22 cellular contexts compared by ENCODE assay signal in the genomic region with DNA sequence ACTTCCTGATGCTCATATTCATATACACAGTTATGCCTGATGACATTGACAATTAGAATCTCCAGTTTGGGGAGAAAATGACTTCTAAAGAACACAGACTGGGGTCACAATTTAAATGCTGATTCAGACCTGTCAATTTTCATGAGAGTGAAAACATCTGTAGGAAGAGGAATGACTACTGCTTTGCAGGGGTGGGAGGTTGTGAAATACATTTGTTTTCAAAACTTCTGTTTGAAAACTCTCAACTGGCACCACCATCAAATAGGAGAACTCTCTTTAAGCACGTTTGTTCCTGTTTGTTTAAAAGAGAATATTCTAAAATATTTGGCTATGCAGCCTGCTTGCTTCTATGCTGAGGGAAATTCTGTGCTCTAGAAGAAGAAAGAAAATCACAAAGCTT. TPM values are rescaled to one million over a fixed set of nuclear protein-coding genes. Genes with fewer than 3 reads are reported as not detected.
DNase-seq lines count a peak whose midpoint lies in the region; ATAC-seq, FAIRE-seq and TF ChIP-seq lines count a peak whose summit lies in the region.
"Had no signal": no experiment of that assay in that cellular context is flagged by ENCODE, and none has a peak within 500 bp of the region (broad histone marks: within the 10 kb centered on the region; RNA-seq: fewer than 3 reads in every experiment).

No MANE protein-coding gene starts in this region.

- H3K36me3 ChIP-seq in K562 (ENCODE audit: control insufficient read depth, insufficient read depth, low read length): no peaks in the 10 kb centered on the region

- TF ChIP-seq CTCF in K562 (IDR thresholded peaks at IDR 0.05 in 2 of 3, conservative IDR thresholded peaks at IDR 0.05 in 1 of 3; ENCODE audit: insufficient read depth in 2 of 3, low read depth in 1 of 3, low read length in 3 of 3): no peak

- H3K27me3 ChIP-seq in K562 (ENCODE audit: control insufficient read depth in 2 of 2, insufficient read depth in 2 of 2, low read length in 2 of 2): no peaks in the 10 kb centered on the region

- no TSS peak for BruUV-seq in K562 (replicated peaks; lab: Mats Ljungman, UMichigan)

- H2AFZ ChIP-seq in K562 (ENCODE audit: low read depth, low read length): no peak overlapping the region

- ATAC-seq in K562 (no peak), HG03378 (IDR thresholded peaks at IDR 0.05; ENCODE audit: unreplicated experiment) (no peak), HG03135 (IDR thresholded peaks at IDR 0.05; ENCODE audit: unreplicated experiment) (no peak), HG02840 (IDR thresholded peaks at IDR 0.05; ENCODE audit: low FRiP score, unreplicated experiment) (no peak)
- ATAC-seq: SK-N-SH treated with all-trans-retinoic acid at 6 μM for 48 hours had no signal

- 0% methylated on average over 1 of the region's 1 CpG for WGBS in K562 (ENCODE audit: insufficient coverage, low coverage, missing lambda C conversion rate)

- H3K9me3 ChIP-seq in K562 (replicated peaks; ENCODE audit: control insufficient read depth, insufficient read depth, low read depth, low read length): no peaks in the 10 kb centered on the region

- in situ Hi-C loops in K562 (cut with MboI): no loop called here

- TF ChIP-seq POLR2A in K562 (conservative IDR thresholded peaks at IDR 0.05): no peak

- DNase-seq in CD1c-positive myeloid dendritic cell (ENCODE audit: extremely low spot score) (peak; percentile 74), NOMO-1 treated with dmso at 0.1 percent for 144 hours (lab: John Stamatoyannopoulos, UW; ENCODE audit: unreplicated experiment) (peak; percentile 49), K562 (ENCODE audit: extremely low read depth in 1 of 4, low spot score in 3 of 4) (no peak), renal cortical epithelial cell (ENCODE audit: low read depth) (peak; percentile 31)
- DNase-seq: COR-L47, DMS153, Karpas-422, MM.1S, NCI-H1436 treated with DMSO at 0.1 percent for 48 hours, NCI-H2029 treated with DMSO at 0.1 percent for 48 hours, NCI-H2171 treated with DMSO at 0.1 percent for 48 hours, NCI-H446 treated with DMSO at 0.1 percent for 48 hours, NCI-H748 treated with DMSO at 0.1 percent for 48 hours, SHP77 treated with DMSO at 0.1 percent for 48 hours had no signal

- H3K4me1 ChIP-seq in K562 (replicated peaks in 1 of 2; ENCODE audit: control insufficient read depth in 2 of 2, insufficient read depth in 2 of 2, low read length in 2 of 2): no peaks in the 10 kb centered on the region

- no peak for TF ChIP-seq EP300 in K562 (IDR thresholded peaks at IDR 0.05; ENCODE audit: low read length)

- no peak for FAIRE-seq in K562 (lab: Jason Lieb, UNC)
- FAIRE-seq: GM12892, H1 had no signal

- H3K79me2 ChIP-seq in K562 (ENCODE audit: control insufficient read depth, insufficient read depth, low read length): no peaks in the 10 kb centered on the region

- intact Hi-C loops in K562 (cut with micrococcal nuclease): no loop called here

- POLR2A ChIA-PET in K562 (lab: Yijun Ruan, JAX): no interaction called here

- H3K27ac ChIP-seq in K562 (ENCODE audit: extremely low read depth, low read depth, low read length): no peak overlapping the region

- H3K9me1 ChIP-seq in K562 (ENCODE audit: control insufficient read depth, insufficient read depth, low read length): no peaks in the 10 kb centered on the region

- no peak overlapping the region for H3K4me2 ChIP-seq in K562 (ENCODE audit: insufficient read depth, low read length)

- CTCF ChIA-PET in K562 (lab: Yijun Ruan, JAX; ENCODE audit: low intra/inter-chr PET ratio): no interaction called here

- no peaks in the 10 kb centered on the region; the same call in 1 of the 2 replicates for H4K20me1 ChIP-seq in K562 (replicated peaks; ENCODE audit: control insufficient read depth, insufficient read depth, low read length)

- H3K4me3 ChIP-seq in K562: no peak overlapping the region

- no peak overlapping the region for H3K9ac ChIP-seq in K562 (ENCODE audit: insufficient read depth in 1 of 2, low read depth in 2 of 2, low read length in 2 of 2)

- TF ChIP-seq RAD21 in K562 (CRISPR knock-in tag; conservative IDR thresholded peaks at IDR 0.05 in 1 of 2, IDR thresholded peaks at IDR 0.05 in 1 of 2): no peak

TF ChIP-seq in K562, 482 proteins besides CTCF, POLR2A, EP300 and RAD21:
- TF ChIP-seq ZNF316 (IDR thresholded peaks at IDR 0.05): peak; percentile 6; the same call in 1 of the 2 replicates
- no peak for TF ChIP-seq ZNF384 (IDR thresholded peaks at IDR 0.05; ENCODE audit: low read depth, low read length)

RNA-seq across cellular contexts. Expression of a gene that starts 50.8 kb away (rescaled TPM):
- not detected in 2 replicates for total RNA-seq in K562 (2011; cell fraction: chromatin; rRNA removed; ENCODE audit: low replicate concordance)
- total RNA-seq in K562 (2011; cell fraction: nucleolus; rRNA removed): not detected in 2 replicates
- total RNA-seq in K562 (2011; cell fraction: nucleoplasm; rRNA removed): not detected in 2 replicates
- total RNA-seq in K562 (2014; rRNA removed) (not detected in 2 replicates), K562 (2014; rRNA removed; fragmentation: Illumina TruSeq; extraction: Trizol) (not detected in 2 replicates), K562 (2015; rRNA removed; fragmentation: Illumina TruSeq; extraction: Trizol) (not detected in 2 replicates), K562 (2021) (0.07 and 0.22 TPM in 2 replicates), renal cortical epithelial cell (0.17 and 0.70 TPM in 2 replicates)
- polyA plus RNA-seq in K562 (2011; rRNA removed) (not detected in 2 replicates), K562 (2014; fragmentation: Illumina TruSeq; extraction: Trizol) (not detected in 2 replicates), K562 (2014; fragmentation: Nextera tagmentation; extraction: Ambion mirVana) (not detected), K562 (2014; rRNA removed) (not detected in 2 replicates)
- polyA plus RNA-seq in K562 (2011; cell fraction: cytosol; rRNA removed): not detected in 2 replicates
- polyA plus RNA-seq in K562 (2011; cell fraction: nucleus; rRNA removed): not detected in 2 replicates
- not detected in 2 replicates for polyA plus RNA-seq in K562 (2012)
- not detected in 2 replicates for polyA minus RNA-seq in K562 (2011; rRNA and poly(A)+ RNA removed)
- not detected in 2 replicates for polyA minus RNA-seq in K562 (2011; cell fraction: cytosol; rRNA and poly(A)+ RNA removed)
- not detected in 2 replicates for polyA minus RNA-seq in K562 (2011; cell fraction: nucleus; rRNA and poly(A)+ RNA removed)
- total RNA-seq: HT-29 had no signal
- polyA plus RNA-seq: CD14-positive monocyte, H1 had no signal

Comparison
In these comparisons a context has a peak if more than half of its experiments do, and no peak if none do; other contexts are left out.
1. DNase-seq: peak in CD1c-positive myeloid dendritic cell (single experiment), NOMO-1 treated with dmso at 0.1 percent for 144 hours (single experiment) and renal cortical epithelial cell (single experiment); none in K562 (0 of 4).